In the genomic region with DNA sequence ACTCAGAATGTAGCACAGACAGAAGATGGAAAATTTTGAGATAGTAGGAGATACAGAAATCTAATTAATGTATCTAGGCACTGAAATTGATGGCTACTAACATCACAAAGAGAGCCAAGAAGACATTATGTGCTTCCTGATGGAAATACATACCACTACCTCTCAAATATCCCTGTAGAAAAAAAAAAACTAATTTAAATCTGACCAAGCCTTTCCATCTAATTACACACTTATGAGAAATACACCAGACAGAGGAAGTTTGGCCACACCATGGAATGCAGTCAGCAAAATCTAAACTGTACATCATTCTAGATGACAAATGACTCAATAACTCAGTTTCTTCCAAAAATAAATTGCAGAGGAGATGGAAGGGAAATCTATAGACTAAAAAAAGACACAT, we compare ENCODE assay signal across 1 cellular context.
TF ChIP-seq lines count a peak whose summit lies in the region.

No MANE protein-coding gene starts in this region.

TF ChIP-seq in HepG2, 621 proteins besides CTCF, POLR2A, EP300 and RAD21:
- peak; percentile 26; the same call in 1 of the 2 replicates for TF ChIP-seq RBFOX2 (IDR thresholded peaks at IDR 0.05; ENCODE audit: low read depth, low read length)
- no peak for TF ChIP-seq PITX1 (CRISPR knock-in tag; IDR thresholded peaks at IDR 0.05)
- no peak for TF ChIP-seq ZNF343 (CRISPR knock-in tag; IDR thresholded peaks at IDR 0.05)
- no peak for TF ChIP-seq RORA (CRISPR knock-in tag; IDR thresholded peaks at IDR 0.05)
- TF ChIP-seq POGK (CRISPR knock-in tag; conservative IDR thresholded peaks at IDR 0.05) = no peak
- TF ChIP-seq TMF1 (CRISPR knock-in tag; IDR thresholded peaks at IDR 0.05; ENCODE audit: low read depth) = no peak
